1 cellular context compared by ENCODE assay signal in the genomic region with DNA sequence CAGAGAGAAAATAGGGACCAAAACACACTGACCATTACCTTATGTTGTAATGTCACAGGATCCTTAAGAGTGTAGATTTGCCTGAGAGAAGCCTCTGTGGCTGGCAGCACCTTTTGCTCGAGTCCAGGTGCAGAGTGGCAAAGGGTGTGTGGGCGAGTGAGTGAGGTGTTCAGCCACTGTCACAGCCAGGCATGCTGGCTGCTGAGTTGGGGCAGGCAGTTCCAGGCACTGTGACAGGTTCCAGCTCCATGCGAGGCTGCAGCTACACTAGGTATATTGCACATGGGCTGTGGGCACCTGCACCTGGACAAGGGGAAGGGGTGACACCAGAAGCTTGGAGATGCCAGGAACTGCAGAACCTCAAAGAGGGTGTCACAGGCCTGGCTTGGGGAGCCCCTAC.
TF ChIP-seq lines count a peak whose summit lies in the region.

No MANE protein-coding gene starts in this region.

TF ChIP-seq in H1, 55 proteins besides CTCF, POLR2A, EP300 and RAD21:
- no peak for TF ChIP-seq KDM5A (IDR thresholded peaks at IDR 0.05; ENCODE audit: low read length)
- TF ChIP-seq, protein P1, sequence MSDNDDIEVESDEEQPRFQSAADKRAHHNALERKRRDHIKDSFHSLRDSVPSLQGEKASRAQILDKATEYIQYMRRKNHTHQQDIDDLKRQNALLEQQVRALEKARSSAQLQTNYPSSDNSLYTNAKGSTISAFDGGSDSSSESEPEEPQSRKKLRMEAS (IDR thresholded peaks at IDR 0.05) = no peak
- TF ChIP-seq KDM4A (IDR thresholded peaks at IDR 0.05; ENCODE audit: low read depth, low read length, severe bottlenecking) = no peak
- no peak for TF ChIP-seq CBX5 (IDR thresholded peaks at IDR 0.05; ENCODE audit: low read depth, low read length)
- no peak for TF ChIP-seq EZH2 (IDR thresholded peaks at IDR 0.05; ENCODE audit: low read depth, low read length, severe bottlenecking)
- no peak for TF ChIP-seq CTBP2 (IDR thresholded peaks at IDR 0.05; ENCODE audit: borderline replicate concordance, insufficient read depth, insufficient read length, low read length)
- TF ChIP-seq ZNF274 (IDR thresholded peaks at IDR 0.05; ENCODE audit: borderline replicate concordance, extremely low read depth, low read length) = no peak
- TF ChIP-seq SRF (IDR thresholded peaks at IDR 0.05; ENCODE audit: low read depth, low read length) = no peak
- no peak for TF ChIP-seq JUN (IDR thresholded peaks at IDR 0.05; ENCODE audit: low read depth, low read length)
- no peak for TF ChIP-seq CHD1 (IDR thresholded peaks at IDR 0.05; ENCODE audit: low read depth, low read length)
- TF ChIP-seq, protein P2, sequence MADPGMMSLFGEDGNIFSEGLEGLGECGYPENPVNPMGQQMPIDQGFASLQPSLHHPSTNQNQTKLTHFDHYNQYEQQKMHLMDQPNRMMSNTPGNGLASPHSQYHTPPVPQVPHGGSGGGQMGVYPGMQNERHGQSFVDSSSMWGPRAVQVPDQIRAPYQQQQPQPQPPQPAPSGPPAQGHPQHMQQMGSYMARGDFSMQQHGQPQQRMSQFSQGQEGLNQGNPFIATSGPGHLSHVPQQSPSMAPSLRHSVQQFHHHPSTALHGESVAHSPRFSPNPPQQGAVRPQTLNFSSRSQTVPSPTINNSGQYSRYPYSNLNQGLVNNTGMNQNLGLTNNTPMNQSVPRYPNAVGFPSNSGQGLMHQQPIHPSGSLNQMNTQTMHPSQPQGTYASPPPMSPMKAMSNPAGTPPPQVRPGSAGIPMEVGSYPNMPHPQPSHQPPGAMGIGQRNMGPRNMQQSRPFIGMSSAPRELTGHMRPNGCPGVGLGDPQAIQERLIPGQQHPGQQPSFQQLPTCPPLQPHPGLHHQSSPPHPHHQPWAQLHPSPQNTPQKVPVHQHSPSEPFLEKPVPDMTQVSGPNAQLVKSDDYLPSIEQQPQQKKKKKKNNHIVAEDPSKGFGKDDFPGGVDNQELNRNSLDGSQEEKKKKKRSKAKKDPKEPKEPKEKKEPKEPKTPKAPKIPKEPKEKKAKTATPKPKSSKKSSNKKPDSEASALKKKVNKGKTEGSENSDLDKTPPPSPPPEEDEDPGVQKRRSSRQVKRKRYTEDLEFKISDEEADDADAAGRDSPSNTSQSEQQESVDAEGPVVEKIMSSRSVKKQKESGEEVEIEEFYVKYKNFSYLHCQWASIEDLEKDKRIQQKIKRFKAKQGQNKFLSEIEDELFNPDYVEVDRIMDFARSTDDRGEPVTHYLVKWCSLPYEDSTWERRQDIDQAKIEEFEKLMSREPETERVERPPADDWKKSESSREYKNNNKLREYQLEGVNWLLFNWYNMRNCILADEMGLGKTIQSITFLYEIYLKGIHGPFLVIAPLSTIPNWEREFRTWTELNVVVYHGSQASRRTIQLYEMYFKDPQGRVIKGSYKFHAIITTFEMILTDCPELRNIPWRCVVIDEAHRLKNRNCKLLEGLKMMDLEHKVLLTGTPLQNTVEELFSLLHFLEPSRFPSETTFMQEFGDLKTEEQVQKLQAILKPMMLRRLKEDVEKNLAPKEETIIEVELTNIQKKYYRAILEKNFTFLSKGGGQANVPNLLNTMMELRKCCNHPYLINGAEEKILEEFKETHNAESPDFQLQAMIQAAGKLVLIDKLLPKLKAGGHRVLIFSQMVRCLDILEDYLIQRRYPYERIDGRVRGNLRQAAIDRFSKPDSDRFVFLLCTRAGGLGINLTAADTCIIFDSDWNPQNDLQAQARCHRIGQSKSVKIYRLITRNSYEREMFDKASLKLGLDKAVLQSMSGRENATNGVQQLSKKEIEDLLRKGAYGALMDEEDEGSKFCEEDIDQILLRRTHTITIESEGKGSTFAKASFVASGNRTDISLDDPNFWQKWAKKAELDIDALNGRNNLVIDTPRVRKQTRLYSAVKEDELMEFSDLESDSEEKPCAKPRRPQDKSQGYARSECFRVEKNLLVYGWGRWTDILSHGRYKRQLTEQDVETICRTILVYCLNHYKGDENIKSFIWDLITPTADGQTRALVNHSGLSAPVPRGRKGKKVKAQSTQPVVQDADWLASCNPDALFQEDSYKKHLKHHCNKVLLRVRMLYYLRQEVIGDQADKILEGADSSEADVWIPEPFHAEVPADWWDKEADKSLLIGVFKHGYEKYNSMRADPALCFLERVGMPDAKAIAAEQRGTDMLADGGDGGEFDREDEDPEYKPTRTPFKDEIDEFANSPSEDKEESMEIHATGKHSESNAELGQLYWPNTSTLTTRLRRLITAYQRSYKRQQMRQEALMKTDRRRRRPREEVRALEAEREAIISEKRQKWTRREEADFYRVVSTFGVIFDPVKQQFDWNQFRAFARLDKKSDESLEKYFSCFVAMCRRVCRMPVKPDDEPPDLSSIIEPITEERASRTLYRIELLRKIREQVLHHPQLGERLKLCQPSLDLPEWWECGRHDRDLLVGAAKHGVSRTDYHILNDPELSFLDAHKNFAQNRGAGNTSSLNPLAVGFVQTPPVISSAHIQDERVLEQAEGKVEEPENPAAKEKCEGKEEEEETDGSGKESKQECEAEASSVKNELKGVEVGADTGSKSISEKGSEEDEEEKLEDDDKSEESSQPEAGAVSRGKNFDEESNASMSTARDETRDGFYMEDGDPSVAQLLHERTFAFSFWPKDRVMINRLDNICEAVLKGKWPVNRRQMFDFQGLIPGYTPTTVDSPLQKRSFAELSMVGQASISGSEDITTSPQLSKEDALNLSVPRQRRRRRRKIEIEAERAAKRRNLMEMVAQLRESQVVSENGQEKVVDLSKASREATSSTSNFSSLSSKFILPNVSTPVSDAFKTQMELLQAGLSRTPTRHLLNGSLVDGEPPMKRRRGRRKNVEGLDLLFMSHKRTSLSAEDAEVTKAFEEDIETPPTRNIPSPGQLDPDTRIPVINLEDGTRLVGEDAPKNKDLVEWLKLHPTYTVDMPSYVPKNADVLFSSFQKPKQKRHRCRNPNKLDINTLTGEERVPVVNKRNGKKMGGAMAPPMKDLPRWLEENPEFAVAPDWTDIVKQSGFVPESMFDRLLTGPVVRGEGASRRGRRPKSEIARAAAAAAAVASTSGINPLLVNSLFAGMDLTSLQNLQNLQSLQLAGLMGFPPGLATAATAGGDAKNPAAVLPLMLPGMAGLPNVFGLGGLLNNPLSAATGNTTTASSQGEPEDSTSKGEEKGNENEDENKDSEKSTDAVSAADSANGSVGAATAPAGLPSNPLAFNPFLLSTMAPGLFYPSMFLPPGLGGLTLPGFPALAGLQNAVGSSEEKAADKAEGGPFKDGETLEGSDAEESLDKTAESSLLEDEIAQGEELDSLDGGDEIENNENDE (IDR thresholded peaks at IDR 0.05; ENCODE audit: insufficient replicate concordance, low read length) = no peak
- no peak for TF ChIP-seq GABPA (IDR thresholded peaks at IDR 0.05; ENCODE audit: borderline replicate concordance, insufficient read depth, low read length)
- no peak for TF ChIP-seq KDM1A (IDR thresholded peaks at IDR 0.05; ENCODE audit: borderline replicate concordance, low read length)
- TF ChIP-seq BRCA1 (IDR thresholded peaks at IDR 0.05; ENCODE audit: low read depth, low read length) = no peak
- no peak for TF ChIP-seq CEBPB (IDR thresholded peaks at IDR 0.05; ENCODE audit: low read depth, low read length)
- no peak for TF ChIP-seq SP2 (IDR thresholded peaks at IDR 0.05; ENCODE audit: low read length)
- no peak for TF ChIP-seq HDAC2 (IDR thresholded peaks at IDR 0.05; ENCODE audit: borderline replicate concordance in 1 of 2, low read depth in 2 of 2, low read length in 2 of 2)
- TF ChIP-seq TAF1 (IDR thresholded peaks at IDR 0.05; ENCODE audit: low read depth, low read length) = no peak
TF ChIP-seq in H1: peak in this region for 0.
